18 cellular contexts compared by ENCODE assay signal in genomic region chr10:12465385-12466136, GRCh38.
DNase-seq lines count a peak whose midpoint lies in the region; ATAC-seq and TF ChIP-seq lines count a peak whose summit lies in the region.
"Had no signal": no experiment of that assay in that cellular context is flagged by ENCODE, and none has a peak within 500 bp of the region (broad histone marks: within the 10 kb centered on the region; RNA-seq: fewer than 3 reads in every experiment).

No MANE protein-coding gene starts in this region.

- no peaks in the 10 kb centered on the region for H3K36me3 Mint-ChIP-seq in GM23338 (ENCODE audit: low read depth)

- DNase-seq in DMS53 (lab: John Stamatoyannopoulos, UW) (peak; percentile 32), DMS53 treated with DMSO at 0.1 percent for 48 hours (lab: John Stamatoyannopoulos, UW; ENCODE audit: unreplicated experiment) (no peak), choroid plexus epithelial cell (ENCODE audit: low read depth) (peak; percentile 22), NCI-H146 treated with DMSO at 0.1 percent for 48 hours (lab: John Stamatoyannopoulos, UW; ENCODE audit: unreplicated experiment) (no peak), GM23338 (ENCODE audit: low spot score) (no peak), cerebellar cortex (ENCODE audit: low spot score) (no peak)
- no peak for DNase-seq in stimulated activated naive CD8-positive, alpha-beta T cell treated with anti-CD3 and anti-CD28 coated beads, Interleukin-15, amount 100 ng/mL, for 72 hours
- no peak for DNase-seq in stimulated activated naive CD8-positive, alpha-beta T cell treated with anti-CD3 and anti-CD28 coated beads, Interleukin-15, Interleukin-2, amounts not matched to agents 100 U/mL and 50 U/mL, for 24 hours
- DNase-seq: C1 segment of cervical spinal cord, HCEC 1CT, NCI-H1436, NCI-H2081, NCI-H226, NCI-H526 treated with DMSO at 0.1 percent for 48 hours had no signal

- no peaks in the 10 kb centered on the region for H4K20me1 ChIP-seq in GM23338 (replicated peaks; ENCODE audit: insufficient read depth)

- H3K27ac ChIP-seq in GM23338 (ENCODE audit: low read depth) = no peak overlapping the region
- H3K27ac ChIP-seq: 22Rv1, PC-9, SK-N-MC had no signal

- H3K27me3 ChIP-seq in GM23338 (ENCODE audit: insufficient read depth) = no peaks in the 10 kb centered on the region

- peak; percentile 50 for ATAC-seq in stimulated activated naive CD8-positive, alpha-beta T cell treated with anti-CD3 and anti-CD28 coated beads, Interleukin-15, amount 100 ng/mL, for 72 hours
- ATAC-seq in stimulated activated naive CD8-positive, alpha-beta T cell treated with anti-CD3 and anti-CD28 coated beads, Interleukin-15, Interleukin-2, amounts not matched to agents 100 U/mL and 50 U/mL, for 24 hours = no peak
- no peak for ATAC-seq in GM23338

- no peaks in the 10 kb centered on the region for H3K27me3 Mint-ChIP-seq in stimulated activated naive CD8-positive, alpha-beta T cell treated with anti-CD3 and anti-CD28 coated beads, Interleukin-15, amount 100 ng/mL, for 72 hours
- peaks cover 1% of the 10 kb centered on the region for H3K27me3 Mint-ChIP-seq in GM23338 (ENCODE audit: insufficient read depth, low read depth, poor library complexity)
- H3K27me3 Mint-ChIP-seq: IgD-negative memory B cell had no signal

- H3K4me3 Mint-ChIP-seq in stimulated activated naive CD8-positive, alpha-beta T cell treated with anti-CD3 and anti-CD28 coated beads, Interleukin-15, amount 100 ng/mL, for 72 hours = no peak overlapping the region
- H3K4me3 Mint-ChIP-seq in GM23338 = no peak overlapping the region

- no peak overlapping the region for H3K4me2 ChIP-seq in GM23338
- H3K4me2 ChIP-seq: PC-9 had no signal

- H3K27ac Mint-ChIP-seq in stimulated activated naive CD8-positive, alpha-beta T cell treated with anti-CD3 and anti-CD28 coated beads, Interleukin-15, amount 100 ng/mL, for 72 hours = peak overlapping the region in 1 of 2 donors; percentile 20
- H3K27ac Mint-ChIP-seq in GM23338 = no peak overlapping the region

- no peaks in the 10 kb centered on the region for H3K79me2 ChIP-seq in GM23338 (replicated peaks; ENCODE audit: insufficient read depth)

- H3K36me3 ChIP-seq in GM23338 (ENCODE audit: insufficient read depth) = no peaks in the 10 kb centered on the region

- H3K9me3 Mint-ChIP-seq in stimulated activated naive CD8-positive, alpha-beta T cell treated with anti-CD3 and anti-CD28 coated beads, Interleukin-15, amount 100 ng/mL, for 72 hours = peaks cover 0 to 8% of the 10 kb centered on the region in 2 donors
- no peaks in the 10 kb centered on the region for H3K9me3 Mint-ChIP-seq in GM23338

- no peaks in the 10 kb centered on the region for H3K9me2 ChIP-seq in GM23338 (ENCODE audit: insufficient read depth)

- H3K4me1 ChIP-seq in GM23338 (ENCODE audit: insufficient read depth) = no peaks in the 10 kb centered on the region; the same call in 1 of the 2 replicates

- H3K4me1 Mint-ChIP-seq in stimulated activated naive CD8-positive, alpha-beta T cell treated with anti-CD3 and anti-CD28 coated beads, Interleukin-15, amount 100 ng/mL, for 72 hours = peaks cover 45% of the 10 kb centered on the region
- peaks cover 16% of the 10 kb centered on the region; the same call in 2 of the 3 replicates for H3K4me1 Mint-ChIP-seq in GM23338

- H3F3A ChIP-seq in GM23338 (replicated peaks; ENCODE audit: low read depth) = no peaks in the 10 kb centered on the region

- TF ChIP-seq CTCF in choroid plexus epithelial cell (conservative IDR thresholded peaks at IDR 0.05; ENCODE audit: low read depth, low read length) = no peak
- no peak for TF ChIP-seq CTCF in GM23338 (conservative IDR thresholded peaks at IDR 0.05; ENCODE audit: low read depth in 2 of 2)

- no peak overlapping the region for H2AFZ ChIP-seq in GM23338
- H2AFZ ChIP-seq: PC-9 had no signal

- no peak overlapping the region for H3K4me3 ChIP-seq in choroid plexus epithelial cell (ENCODE audit: low read depth, low read length)
- H3K4me3 ChIP-seq in GM23338 = no peak overlapping the region
- H3K4me3 ChIP-seq: PC-9, SK-N-MC had no signal

TF ChIP-seq in GM23338, 12 proteins besides CTCF, POLR2A, EP300 and RAD21:
- no peak for TF ChIP-seq NANOG (IDR thresholded peaks at IDR 0.05; ENCODE audit: borderline replicate concordance)
- no peak for TF ChIP-seq ZNF331 (CRISPR knock-in tag; IDR thresholded peaks at IDR 0.05; ENCODE audit: low read depth)
- no peak for TF ChIP-seq ETS1 (IDR thresholded peaks at IDR 0.05)
- TF ChIP-seq EZH2phosphoT487 (IDR thresholded peaks at IDR 0.05; ENCODE audit: unreplicated experiment) = no peak
- TF ChIP-seq CREB1 (CRISPR knock-in tag; IDR thresholded peaks at IDR 0.05; ENCODE audit: low read depth) = no peak
- TF ChIP-seq REST (IDR thresholded peaks at IDR 0.05; ENCODE audit: unreplicated experiment) = no peak
- TF ChIP-seq STAT1 (IDR thresholded peaks at IDR 0.05; ENCODE audit: unreplicated experiment) = no peak

Comparison
In these comparisons a context has a peak if more than half of its experiments do, and no peak if none do; other contexts are left out.
1. DNase-seq: peak in DMS53 (single experiment) and choroid plexus epithelial cell (single experiment); none in DMS53 treated with DMSO at 0.1 percent for 48 hours (single experiment), stimulated activated naive CD8-positive, alpha-beta T cell treated with anti-CD3 and anti-CD28 coated beads, Interleukin-15, amount 100 ng/mL, for 72 hours (0 of 2), stimulated activated naive CD8-positive, alpha-beta T cell treated with anti-CD3 and anti-CD28 coated beads, Interleukin-15, Interleukin-2, amounts not matched to agents 100 U/mL and 50 U/mL, for 24 hours (single experiment), NCI-H146 treated with DMSO at 0.1 percent for 48 hours (single experiment), GM23338 (single experiment) and cerebellar cortex (single experiment).